10 cellular contexts compared by ENCODE assay signal in genomic region chr12:128853321-128854197, GRCh38. TPM values are rescaled to one million over a fixed set of nuclear protein-coding genes. Genes with fewer than 3 reads are reported as not detected.
DNase-seq lines count a peak whose midpoint lies in the region; ATAC-seq and TF ChIP-seq lines count a peak whose summit lies in the region.
"Had no signal": no experiment of that assay in that cellular context is flagged by ENCODE, and none has a peak within 500 bp of the region (broad histone marks: within the 10 kb centered on the region; RNA-seq: fewer than 3 reads in every experiment).

Gene GLT1D1, plus strand, starts transcription at chr12:128853478. Its CDS starts 104 bp downstream, at chr12:128853582.

- H3K36me3 ChIP-seq in HUES48 (ENCODE audit: control insufficient read depth, insufficient read depth, low read length): no peaks in the 10 kb centered on the region
- H3K36me3 ChIP-seq in gastrocnemius medialis: no peaks in the 10 kb centered on the region
- no peaks in the 10 kb centered on the region for H3K36me3 ChIP-seq in brain microvascular endothelial cell (replicated peaks)

- H3K4me3 ChIP-seq in HUES48 (ENCODE audit: low read depth, low read length): peak within 1 kb of the TSS; percentile 81
- peak within 1 kb of the TSS; percentile 36 to 54 (median 47) for H3K4me3 ChIP-seq in gastrocnemius medialis
- H3K4me3 ChIP-seq in brain microvascular endothelial cell (ENCODE audit: low read depth, low read length): no peak within 1 kb of the TSS

- DNase-seq in DMS79 treated with DMSO at 0.1 percent for 48 hours (lab: John Stamatoyannopoulos, UW) (peak; percentile 44), DMS79 (lab: John Stamatoyannopoulos, UW) (no peak), head of caudate nucleus (peak in 22 of 42 donors; percentile 11 to 57 (median 32)), gastrocnemius medialis (no peak), brain microvascular endothelial cell (no peak)
- DNase-seq in effector CD4-positive, alpha-beta T cell: no peak

- TF ChIP-seq CTCF in gastrocnemius medialis (IDR thresholded peaks at IDR 0.05 in 4 of 5, conservative IDR thresholded peaks at IDR 0.05 in 1 of 5) (no peak), brain microvascular endothelial cell (IDR thresholded peaks at IDR 0.05; ENCODE audit: low read depth, low read length, missing control alignments) (no peak)

- H3K9ac ChIP-seq in HUES48 (ENCODE audit: low read depth, low read length): peak within 1 kb of the TSS; percentile 51; the same call in 1 of the 2 replicates

- in situ Hi-C loops in gastrocnemius medialis (cut with MboI; ENCODE audit: low sequenced_read_pairs in 4 of 4) (no loop called here), brain microvascular endothelial cell (cut with HindIII; ENCODE audit: low pct_ligation_motif_present, low sequenced_read_pairs) (no loop called here)

- H3K4me1 ChIP-seq in HUES48 (ENCODE audit: control insufficient read depth, insufficient read depth, low read length) (peaks cover 8% of the 10 kb centered on the region; the same call in 1 of the 2 replicates), gastrocnemius medialis (no peaks in the 10 kb centered on the region)

- TF ChIP-seq POLR2A in gastrocnemius medialis (IDR thresholded peaks at IDR 0.05): no peak

- H3K27ac ChIP-seq in HUES48 (ENCODE audit: low read depth, low read length) (peak within 1 kb of the TSS; percentile 86), gastrocnemius medialis (no peak within 1 kb of the TSS), brain microvascular endothelial cell (no peak within 1 kb of the TSS)

- intact Hi-C loops in head of caudate nucleus (cut with DNase I): no loop called here
- intact Hi-C loops in gastrocnemius medialis (cut with DNase I; ENCODE audit: low total_unique reads): loop anchor here (1.0 kb wide), 1 partner anchor 71 kb away; no protein-coding TSS in a partner anchor

- ATAC-seq in gastrocnemius medialis: peak; percentile 24 to 37
- no peak for ATAC-seq in GM21367 (IDR thresholded peaks at IDR 0.05; ENCODE audit: unreplicated experiment)

- peaks cover 19% of the 10 kb centered on the region for H3K27me3 ChIP-seq in HUES48 (ENCODE audit: control insufficient read depth, insufficient read depth, low read length)
- H3K27me3 ChIP-seq in gastrocnemius medialis: peaks cover 2 to 6% (median 6%) of the 10 kb centered on the region in 3 donors
- peaks cover 16% of the 10 kb centered on the region for H3K27me3 ChIP-seq in brain microvascular endothelial cell (replicated peaks)

- H3K9me3 ChIP-seq in HUES48 (ENCODE audit: control insufficient read depth, insufficient read depth, low read length) (no peaks in the 10 kb centered on the region), gastrocnemius medialis (no peaks in the 10 kb centered on the region)

RNA-seq across cellular contexts. Expression of gene GLT1D1, which starts in this region (rescaled TPM):
- total RNA-seq in gastrocnemius medialis: 1 to 10 TPM; 1.0 to 4.9 (median 3.0) TPM
- total RNA-seq: A172, endothelial cell of umbilical vein had no signal

Comparison
In these comparisons a context has a peak if more than half of its experiments do, and no peak if none do; other contexts are left out.
1. DNase-seq: peak in DMS79 treated with DMSO at 0.1 percent for 48 hours (single experiment) and head of caudate nucleus (22 of 42); none in DMS79 (single experiment), gastrocnemius medialis (0 of 2), brain microvascular endothelial cell (single experiment) and effector CD4-positive, alpha-beta T cell (single experiment).